In genomic region chr11:36376888-36377758, GRCh38 we compare ENCODE assay signal across 8 cellular contexts.
DNase-seq lines count a peak whose midpoint lies in the region; ATAC-seq, FAIRE-seq and TF ChIP-seq lines count a peak whose summit lies in the region.

No MANE protein-coding gene starts in this region.

- no peaks in the 10 kb centered on the region for H3K27me3 ChIP-seq in astrocyte (ENCODE audit: insufficient read depth, low read length)

- H2AFZ ChIP-seq in astrocyte (ENCODE audit: low read depth, low read length), result peak overlapping the region; percentile 75

- intact Hi-C loops in sciatic nerve (cut with DNase I), result no loop called here

- H3K9me3 ChIP-seq in astrocyte (ENCODE audit: insufficient read depth, low read depth, low read length), result no peaks in the 10 kb centered on the region

- peak overlapping the region; percentile 66 for H3K27ac ChIP-seq in astrocyte (ENCODE audit: low read depth, low read length)

- peak; percentile 42 for ATAC-seq in HG02798 (IDR thresholded peaks at IDR 0.05; ENCODE audit: poor library complexity, unreplicated experiment)
- peak; percentile 80 for ATAC-seq in sciatic nerve
- no peak for ATAC-seq in HG03039 (IDR thresholded peaks at IDR 0.05; ENCODE audit: unreplicated experiment)
- ATAC-seq in GM18517 (IDR thresholded peaks at IDR 0.05; ENCODE audit: unreplicated experiment), result no peak

- H3K4me1 Mint-ChIP-seq in astrocyte (ENCODE audit: low read depth, unreplicated experiment), result peaks cover 33% of the 10 kb centered on the region

- peak overlapping the region; percentile 88 for H3K4me2 ChIP-seq in astrocyte (ENCODE audit: low read length)

- peak; percentile 74 for DNase-seq in ELR (ENCODE audit: low read depth)
- peak; percentile 59 for DNase-seq in SK-N-DZ (ENCODE audit: low spot score)
- DNase-seq in astrocyte (ENCODE audit: low read depth), result peak; percentile 48
- DNase-seq in sciatic nerve (ENCODE audit: low spot score), result peak; percentile 69

- peak overlapping the region; percentile 94 for H3K27ac Mint-ChIP-seq in astrocyte (ENCODE audit: unreplicated experiment)

- H3K9me3 Mint-ChIP-seq in astrocyte (ENCODE audit: unreplicated experiment), result no peaks in the 10 kb centered on the region

- peak overlapping the region; percentile 83 for H3K4me3 ChIP-seq in astrocyte (ENCODE audit: insufficient read depth, low read depth, low read length)
- H3K4me3 ChIP-seq in iPS-11a (ENCODE audit: low read depth, low read length), result peak overlapping the region; percentile 73

- H3K9ac ChIP-seq in astrocyte (ENCODE audit: low read length), result peak overlapping the region; percentile 88

- H3K4me3 Mint-ChIP-seq in astrocyte (ENCODE audit: unreplicated experiment), result peak overlapping the region; percentile 100

- peaks cover 42% of the 10 kb centered on the region for H3K79me2 ChIP-seq in astrocyte (ENCODE audit: insufficient read depth, low read length)

- H3K36me3 ChIP-seq in astrocyte (ENCODE audit: insufficient read depth, low read length), result peaks cover 11% of the 10 kb centered on the region

- H3K4me1 ChIP-seq in astrocyte (ENCODE audit: insufficient read depth, low read length), result peaks cover 12% of the 10 kb centered on the region

- H3K27me3 Mint-ChIP-seq in astrocyte (ENCODE audit: low read depth, unreplicated experiment), result peaks cover 2% of the 10 kb centered on the region

- peak; percentile 34 for TF ChIP-seq CTCF in astrocyte (IDR thresholded peaks at IDR 0.05; ENCODE audit: insufficient read depth, low read depth, low read length)

- no peak for FAIRE-seq in astrocyte (lab: Jason Lieb, UNC)

- peaks cover 21% of the 10 kb centered on the region for H4K20me1 ChIP-seq in astrocyte (ENCODE audit: insufficient read depth, low read length)

- peaks cover 14% of the 10 kb centered on the region for H3K36me3 Mint-ChIP-seq in astrocyte (ENCODE audit: low read depth, unreplicated experiment)

Comparison
In these comparisons a context has a peak if more than half of its experiments do, and no peak if none do; other contexts are left out.
1. ATAC-seq: peak in HG02798 (single experiment) and sciatic nerve (single experiment); none in HG03039 (single experiment) and GM18517 (single experiment).
2. Peak in every context shown above with its lines, with median percentiles within 50 percentile points of each other: DNase-seq.